Comparison of ENCODE assay signal across 8 cellular contexts in the genomic region with DNA sequence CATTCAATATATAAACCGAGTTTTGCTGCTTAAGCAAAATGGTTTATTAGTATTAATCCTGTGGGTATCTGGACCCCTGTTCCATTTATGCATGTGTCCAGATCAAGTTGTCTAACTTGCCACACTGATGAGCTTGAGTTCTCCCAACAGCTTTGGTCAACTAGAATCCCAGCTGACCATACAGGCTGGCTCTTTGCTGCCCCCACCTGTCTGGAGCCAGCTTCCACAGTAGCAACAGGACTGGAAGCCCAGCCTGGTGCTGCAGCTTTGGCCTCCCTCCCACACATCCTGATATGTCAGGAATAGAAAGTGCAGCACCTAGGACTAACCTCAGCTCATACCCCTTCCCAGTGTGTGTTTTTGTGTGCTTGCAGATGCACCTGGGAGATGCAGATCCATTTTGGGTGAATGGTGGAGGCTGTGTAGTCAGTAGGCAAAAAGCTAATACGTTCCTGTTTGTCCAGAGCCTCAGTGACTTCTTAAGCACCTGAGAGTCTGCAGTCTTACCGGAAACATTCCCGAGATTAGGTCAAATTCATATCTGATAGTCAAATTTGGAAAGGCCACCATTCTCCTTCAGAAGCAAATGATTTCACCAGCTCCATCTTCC. TPM values are rescaled to one million over a fixed set of nuclear protein-coding genes. Genes with fewer than 3 reads are reported as not detected.
DNase-seq lines count a peak whose midpoint lies in the region; ATAC-seq and TF ChIP-seq lines count a peak whose summit lies in the region.

No MANE protein-coding gene starts in this region.

- in situ Hi-C loops in HAP-1 (cut with MboI; ENCODE audit: low sequenced_read_pairs) = loop anchor here (25.0 kb wide), 1 partner anchor 255 kb away; no protein-coding TSS in a partner anchor

- intact Hi-C loops in activated naive CD4-positive, alpha-beta T cell treated with anti-CD3 and anti-CD28 coated beads for 36 hours (cut with micrococcal nuclease) = loop anchor here (1.0 to 5.0 kb wide), 4 partner anchors 110 to 320 kb away; no protein-coding TSS in a partner anchor
- intact Hi-C loops in activated B cell treated with CpG ODN at 0.5 μM for 24 hours (cut with micrococcal nuclease) (loop anchor here (1.0 to 5.0 kb wide), 8 partner anchors 23 to 1530 kb away; no protein-coding TSS in a partner anchor), posterior cingulate gyrus (cut with DNase I) (loop anchor here (1.0 to 2.0 kb wide), 2 partner anchors 141 to 245 kb away; no protein-coding TSS in a partner anchor)

- peak; percentile 81 for ATAC-seq in activated B cell treated with CpG ODN at 0.5 μM for 24 hours (ENCODE audit: low read depth)

- H3K9me3 ChIP-seq in HAP-1 = no peaks in the 10 kb centered on the region

- no peaks in the 10 kb centered on the region for H3K4me1 ChIP-seq in HAP-1

- no peak overlapping the region for H3K27ac Mint-ChIP-seq in activated naive CD4-positive, alpha-beta T cell treated with anti-CD3 and anti-CD28 coated beads for 36 hours
- H3K27ac Mint-ChIP-seq in activated B cell treated with CpG ODN at 0.5 μM for 24 hours = no peak overlapping the region

- H3K27me3 ChIP-seq in HAP-1 (ENCODE audit: low read depth) = no peaks in the 10 kb centered on the region

- no peaks in the 10 kb centered on the region for H3K36me3 Mint-ChIP-seq in activated naive CD4-positive, alpha-beta T cell treated with anti-CD3 and anti-CD28 coated beads for 36 hours (ENCODE audit: low read depth)
- no peaks in the 10 kb centered on the region for H3K36me3 Mint-ChIP-seq in activated B cell treated with CpG ODN at 0.5 μM for 24 hours (ENCODE audit: low read depth)

- no peaks in the 10 kb centered on the region for H3K36me3 ChIP-seq in HAP-1 (replicated peaks)

- peak; percentile 56 for DNase-seq in activated naive CD4-positive, alpha-beta T cell treated with anti-CD3 and anti-CD28 coated beads for 36 hours
- DNase-seq in activated naive CD4-positive, alpha-beta T cell (lab: John Stamatoyannopoulos, UW) = no peak
- DNase-seq in HAP-1 (ENCODE audit: low spot score in 2 of 2) (peak; percentile 40 to 65), NCI-H1105 (lab: John Stamatoyannopoulos, UW) (peak; percentile 25), activated B cell treated with CpG ODN at 0.5 μM for 24 hours (peak; percentile 50), glomerular visceral epithelial cell (ENCODE audit: extremely low spot score) (peak; percentile 49), posterior cingulate gyrus (peak; percentile 14 to 90 (median 62))
- DNase-seq in activated CD4-positive, CD25-positive, alpha-beta regulatory T cell (lab: John Stamatoyannopoulos, UW) = no peak

- H3K4me3 Mint-ChIP-seq in activated naive CD4-positive, alpha-beta T cell treated with anti-CD3 and anti-CD28 coated beads for 36 hours = no peak overlapping the region
- no peak overlapping the region for H3K4me3 Mint-ChIP-seq in activated B cell treated with CpG ODN at 0.5 μM for 24 hours

- no peaks in the 10 kb centered on the region for H3K9me3 Mint-ChIP-seq in activated naive CD4-positive, alpha-beta T cell treated with anti-CD3 and anti-CD28 coated beads for 36 hours
- no peaks in the 10 kb centered on the region for H3K9me3 Mint-ChIP-seq in activated B cell treated with CpG ODN at 0.5 μM for 24 hours

- no peak for TF ChIP-seq CTCF in activated B cell treated with CpG ODN at 0.5 μM for 24 hours (IDR thresholded peaks at IDR 0.05)

- POLR2A ChIA-PET in activated B cell treated with CpG ODN at 0.5 μM for 24 hours (lab: Charles Lee) = interaction anchor here (0.7 to 1.5 kb wide), 5 partner anchors 41 to 140 kb away, joined by 3 to 8 read pairs (median 6); partner anchors contain the start of gene BEND5

- no peaks in the 10 kb centered on the region for H3K4me1 Mint-ChIP-seq in activated naive CD4-positive, alpha-beta T cell treated with anti-CD3 and anti-CD28 coated beads for 36 hours (ENCODE audit: low read depth)
- peaks cover 17% of the 10 kb centered on the region for H3K4me1 Mint-ChIP-seq in activated B cell treated with CpG ODN at 0.5 μM for 24 hours

- H3K27me3 Mint-ChIP-seq in activated naive CD4-positive, alpha-beta T cell treated with anti-CD3 and anti-CD28 coated beads for 36 hours (ENCODE audit: low read depth) = peaks cover 5% of the 10 kb centered on the region
- H3K27me3 Mint-ChIP-seq in activated B cell treated with CpG ODN at 0.5 μM for 24 hours = no peaks in the 10 kb centered on the region

- CTCF ChIA-PET in activated naive CD4-positive, alpha-beta T cell treated with anti-CD3 and anti-CD28 coated beads for 36 hours (lab: Charles Lee) = interaction anchor here (1.2 to 1.7 kb wide), 5 partner anchors 17 to 257 kb away, joined by 3 to 29 read pairs (median 5); no protein-coding TSS in a partner anchor
- CTCF ChIA-PET in activated B cell treated with CpG ODN at 0.5 μM for 24 hours (lab: Charles Lee) = interaction anchor here (0.6 to 4.9 kb wide), 44 partner anchors 9 to 319 kb away, joined by 3 to 192 read pairs (median 5); partner anchors contain the start of gene BEND5

- no peak overlapping the region for H3K4me3 ChIP-seq in HAP-1

RNA-seq across cellular contexts. Expression of gene BEND5, which starts 40.9 kb away (rescaled TPM):
- total RNA-seq in activated naive CD4-positive, alpha-beta T cell treated with anti-CD3 and anti-CD28 coated beads for 36 hours = 1 to 10 TPM; 1.0 to 1.8 TPM
- total RNA-seq in activated B cell treated with CpG ODN at 0.5 μM for 24 hours = 14.5 and 17.9 TPM in 2 replicates

Comparison
In these comparisons a context has a peak if more than half of its experiments do, and no peak if none do; other contexts are left out.
1. DNase-seq: peak in activated naive CD4-positive, alpha-beta T cell treated with anti-CD3 and anti-CD28 coated beads for 36 hours (single experiment), HAP-1 (2 of 2), NCI-H1105 (single experiment), activated B cell treated with CpG ODN at 0.5 μM for 24 hours (single experiment), glomerular visceral epithelial cell (single experiment) and posterior cingulate gyrus (10 of 10); none in activated naive CD4-positive, alpha-beta T cell (0 of 4) and activated CD4-positive, CD25-positive, alpha-beta regulatory T cell (0 of 4).